Comparison of ENCODE assay signal across 1 cellular context in the genomic region with DNA sequence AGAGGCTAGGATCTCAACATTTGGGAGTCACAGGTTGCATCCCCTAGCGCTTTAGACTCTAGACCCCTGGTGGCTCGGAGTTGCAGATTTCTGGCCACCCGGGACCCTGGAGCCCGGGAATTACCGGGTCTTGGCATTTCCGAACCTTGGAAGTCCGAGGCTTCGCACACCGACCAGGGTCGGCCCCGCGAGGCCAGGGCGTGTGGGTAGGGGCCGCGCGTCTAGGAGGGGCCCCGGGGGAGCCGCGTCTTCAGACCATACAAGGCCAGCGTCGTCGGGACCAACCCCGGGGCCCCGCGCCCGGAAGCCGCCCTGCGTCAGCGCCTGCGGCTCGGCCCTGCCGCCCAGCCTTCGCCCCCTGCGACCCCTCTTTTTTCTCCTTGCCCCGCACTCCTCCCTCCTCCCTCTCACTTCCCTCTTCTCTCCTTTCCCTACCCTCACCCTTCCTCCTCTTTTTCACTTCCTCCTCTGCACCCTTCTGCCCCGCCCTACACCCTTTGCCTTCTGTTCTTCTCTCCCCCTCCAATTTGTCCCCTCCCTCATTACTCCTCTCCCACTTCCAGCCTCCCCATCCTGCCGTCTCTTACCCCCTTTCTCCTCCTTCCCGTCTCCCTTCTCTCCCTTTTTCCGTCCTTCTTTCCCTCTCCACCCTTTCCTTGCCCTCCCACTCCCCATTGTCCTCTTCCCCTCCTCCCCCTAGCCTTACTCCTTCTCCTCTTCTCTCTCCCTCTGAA.
TF ChIP-seq lines count a peak whose summit lies in the region.

No MANE protein-coding gene starts in this region.

TF ChIP-seq in A549, 52 proteins besides CTCF, POLR2A, EP300 and RAD21 (continued from another document):
- TF ChIP-seq CHD4 (IDR thresholded peaks at IDR 0.05; ENCODE audit: borderline replicate concordance) (no peak), EHMT2 (IDR thresholded peaks at IDR 0.05; ENCODE audit: low read depth) (no peak), FOXS1 (CRISPR knock-in tag; IDR thresholded peaks at IDR 0.05) (no peak; the same call in 1 of the 2 replicates), SMC3 (IDR thresholded peaks at IDR 0.05) (no peak), KDM5A (IDR thresholded peaks at IDR 0.05) (no peak), GATA3 (IDR thresholded peaks at IDR 0.05; ENCODE audit: borderline replicate concordance) (no peak), CBX2 (IDR thresholded peaks at IDR 0.05; ENCODE audit: borderline replicate concordance, low read depth) (no peak), HDAC2 (IDR thresholded peaks at IDR 0.05) (no peak), FOSL2 (IDR thresholded peaks at IDR 0.05) (no peak), FOSL2 (CRISPR knock-in tag; IDR thresholded peaks at IDR 0.05) (peak; percentile 42), JUN (IDR thresholded peaks at IDR 0.05) (peak in 1 of 2 experiments; percentile 7; a peak in 1 of 5 replicates), POLR2AphosphoS2 (conservative IDR thresholded peaks at IDR 0.05; ENCODE audit: low read length) (peak; percentile 50; the same call in 1 of the 2 replicates), CHD2 (IDR thresholded peaks at IDR 0.05; ENCODE audit: low read length, partially characterized antibody) (peak; percentile 61), NPAS2 (CRISPR knock-in tag; IDR thresholded peaks at IDR 0.05; ENCODE audit: borderline replicate concordance) (no peak), CBX8 (IDR thresholded peaks at IDR 0.05) (no peak), CEBPB (IDR thresholded peaks at IDR 0.05) (no peak), ZC3H11A (IDR thresholded peaks at IDR 0.05) (no peak), TFCP2L1 (CRISPR knock-in tag; IDR thresholded peaks at IDR 0.05) (peak; percentile 99), FOSB (CRISPR knock-in tag; IDR thresholded peaks at IDR 0.05) (peak; percentile 96), KDM1A (IDR thresholded peaks at IDR 0.05; ENCODE audit: low read depth) (no peak), RNF2 (IDR thresholded peaks at IDR 0.05; ENCODE audit: borderline replicate concordance, low read depth) (0 out of 2 replicates have a peak, but pooled peaks have one; percentile 57), ZSCAN20 (CRISPR knock-in tag; IDR thresholded peaks at IDR 0.05) (no peak), MYC (IDR thresholded peaks at IDR 0.05; ENCODE audit: borderline replicate concordance, low read length) (no peak; the same call in 1 of the 2 replicates), RARB (CRISPR knock-in tag; IDR thresholded peaks at IDR 0.05) (peak; percentile 85), HOXB5 (CRISPR knock-in tag; IDR thresholded peaks at IDR 0.05) (peak; percentile 87; the same call in 1 of the 2 replicates), RCOR1 (IDR thresholded peaks at IDR 0.05; ENCODE audit: low read depth, low read length) (no peak), HOXA7 (CRISPR knock-in tag; IDR thresholded peaks at IDR 0.05) (peak; percentile 98), NR3C1 (IDR thresholded peaks at IDR 0.05) (no peak), PHF8 (IDR thresholded peaks at IDR 0.05; ENCODE audit: borderline replicate concordance, low read depth) (no peak), RFX5 (IDR thresholded peaks at IDR 0.05) (0 out of 2 replicates have a peak, but pooled peaks have one; percentile 26), TP53 (CRISPR knock-in tag; IDR thresholded peaks at IDR 0.05) (peak; percentile 98), MAFK (IDR thresholded peaks at IDR 0.05; ENCODE audit: partially characterized antibody) (no peak), NFE2L2 (conservative IDR thresholded peaks at IDR 0.05; ENCODE audit: low read length) (no peak), MAZ (IDR thresholded peaks at IDR 0.05; ENCODE audit: borderline replicate concordance, low read depth, low read length) (no peak), ESRRA (IDR thresholded peaks at IDR 0.05; ENCODE audit: borderline replicate concordance, low read length) (no peak), JUNB (IDR thresholded peaks at IDR 0.05) (no peak), EHF (CRISPR knock-in tag; IDR thresholded peaks at IDR 0.05) (peak; percentile 88; the same call in 1 of the 2 replicates), ZFP36 (IDR thresholded peaks at IDR 0.05; ENCODE audit: borderline replicate concordance, partially characterized antibody) (no peak), BHLHE40 (IDR thresholded peaks at IDR 0.05; ENCODE audit: low read depth, low read length) (no peak), ZNF302 (CRISPR knock-in tag; IDR thresholded peaks at IDR 0.05) (no peak), HOXB13 (CRISPR knock-in tag; IDR thresholded peaks at IDR 0.05; ENCODE audit: low read depth) (peak; percentile 79; the same call in 1 of the 2 replicates), SREBF2 (IDR thresholded peaks at IDR 0.05) (no peak)
- TF ChIP-seq, protein P1, sequence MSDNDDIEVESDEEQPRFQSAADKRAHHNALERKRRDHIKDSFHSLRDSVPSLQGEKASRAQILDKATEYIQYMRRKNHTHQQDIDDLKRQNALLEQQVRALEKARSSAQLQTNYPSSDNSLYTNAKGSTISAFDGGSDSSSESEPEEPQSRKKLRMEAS (IDR thresholded peaks at IDR 0.05), result peak; percentile 50
- TF ChIP-seq, protein P2, sequence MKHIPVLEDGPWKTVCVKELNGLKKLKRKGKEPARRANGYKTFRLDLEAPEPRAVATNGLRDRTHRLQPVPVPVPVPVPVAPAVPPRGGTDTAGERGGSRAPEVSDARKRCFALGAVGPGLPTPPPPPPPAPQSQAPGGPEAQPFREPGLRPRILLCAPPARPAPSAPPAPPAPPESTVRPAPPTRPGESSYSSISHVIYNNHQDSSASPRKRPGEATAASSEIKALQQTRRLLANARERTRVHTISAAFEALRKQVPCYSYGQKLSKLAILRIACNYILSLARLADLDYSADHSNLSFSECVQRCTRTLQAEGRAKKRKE (CRISPR knock-in tag; IDR thresholded peaks at IDR 0.05; ENCODE audit: low read depth), result peak; percentile 64; the same call in 1 of the 2 replicates
- TF ChIP-seq, protein P3, sequence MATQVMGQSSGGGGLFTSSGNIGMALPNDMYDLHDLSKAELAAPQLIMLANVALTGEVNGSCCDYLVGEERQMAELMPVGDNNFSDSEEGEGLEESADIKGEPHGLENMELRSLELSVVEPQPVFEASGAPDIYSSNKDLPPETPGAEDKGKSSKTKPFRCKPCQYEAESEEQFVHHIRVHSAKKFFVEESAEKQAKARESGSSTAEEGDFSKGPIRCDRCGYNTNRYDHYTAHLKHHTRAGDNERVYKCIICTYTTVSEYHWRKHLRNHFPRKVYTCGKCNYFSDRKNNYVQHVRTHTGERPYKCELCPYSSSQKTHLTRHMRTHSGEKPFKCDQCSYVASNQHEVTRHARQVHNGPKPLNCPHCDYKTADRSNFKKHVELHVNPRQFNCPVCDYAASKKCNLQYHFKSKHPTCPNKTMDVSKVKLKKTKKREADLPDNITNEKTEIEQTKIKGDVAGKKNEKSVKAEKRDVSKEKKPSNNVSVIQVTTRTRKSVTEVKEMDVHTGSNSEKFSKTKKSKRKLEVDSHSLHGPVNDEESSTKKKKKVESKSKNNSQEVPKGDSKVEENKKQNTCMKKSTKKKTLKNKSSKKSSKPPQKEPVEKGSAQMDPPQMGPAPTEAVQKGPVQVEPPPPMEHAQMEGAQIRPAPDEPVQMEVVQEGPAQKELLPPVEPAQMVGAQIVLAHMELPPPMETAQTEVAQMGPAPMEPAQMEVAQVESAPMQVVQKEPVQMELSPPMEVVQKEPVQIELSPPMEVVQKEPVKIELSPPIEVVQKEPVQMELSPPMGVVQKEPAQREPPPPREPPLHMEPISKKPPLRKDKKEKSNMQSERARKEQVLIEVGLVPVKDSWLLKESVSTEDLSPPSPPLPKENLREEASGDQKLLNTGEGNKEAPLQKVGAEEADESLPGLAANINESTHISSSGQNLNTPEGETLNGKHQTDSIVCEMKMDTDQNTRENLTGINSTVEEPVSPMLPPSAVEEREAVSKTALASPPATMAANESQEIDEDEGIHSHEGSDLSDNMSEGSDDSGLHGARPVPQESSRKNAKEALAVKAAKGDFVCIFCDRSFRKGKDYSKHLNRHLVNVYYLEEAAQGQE (IDR thresholded peaks at IDR 0.05), result peak; percentile 35
- TF ChIP-seq, protein P4, sequence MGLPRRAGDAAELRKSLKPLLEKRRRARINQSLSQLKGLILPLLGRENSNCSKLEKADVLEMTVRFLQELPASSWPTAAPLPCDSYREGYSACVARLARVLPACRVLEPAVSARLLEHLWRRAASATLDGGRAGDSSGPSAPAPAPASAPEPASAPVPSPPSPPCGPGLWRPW (IDR thresholded peaks at IDR 0.05), result no peak
- TF ChIP-seq, protein P5, sequence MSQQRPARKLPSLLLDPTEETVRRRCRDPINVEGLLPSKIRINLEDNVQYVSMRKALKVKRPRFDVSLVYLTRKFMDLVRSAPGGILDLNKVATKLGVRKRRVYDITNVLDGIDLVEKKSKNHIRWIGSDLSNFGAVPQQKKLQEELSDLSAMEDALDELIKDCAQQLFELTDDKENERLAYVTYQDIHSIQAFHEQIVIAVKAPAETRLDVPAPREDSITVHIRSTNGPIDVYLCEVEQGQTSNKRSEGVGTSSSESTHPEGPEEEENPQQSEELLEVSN (IDR thresholded peaks at IDR 0.05; ENCODE audit: borderline replicate concordance, low read depth), result peak; percentile 67; the same call in 1 of the 2 replicates
- TF ChIP-seq, protein P6, sequence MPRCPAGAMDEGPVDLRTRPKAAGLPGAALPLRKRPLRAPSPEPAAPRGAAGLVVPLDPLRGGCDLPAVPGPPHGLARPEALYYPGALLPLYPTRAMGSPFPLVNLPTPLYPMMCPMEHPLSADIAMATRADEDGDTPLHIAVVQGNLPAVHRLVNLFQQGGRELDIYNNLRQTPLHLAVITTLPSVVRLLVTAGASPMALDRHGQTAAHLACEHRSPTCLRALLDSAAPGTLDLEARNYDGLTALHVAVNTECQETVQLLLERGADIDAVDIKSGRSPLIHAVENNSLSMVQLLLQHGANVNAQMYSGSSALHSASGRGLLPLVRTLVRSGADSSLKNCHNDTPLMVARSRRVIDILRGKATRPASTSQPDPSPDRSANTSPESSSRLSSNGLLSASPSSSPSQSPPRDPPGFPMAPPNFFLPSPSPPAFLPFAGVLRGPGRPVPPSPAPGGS (IDR thresholded peaks at IDR 0.05), result peak; percentile 56; the same call in 1 of the 3 replicates
- TF ChIP-seq, protein P7, sequence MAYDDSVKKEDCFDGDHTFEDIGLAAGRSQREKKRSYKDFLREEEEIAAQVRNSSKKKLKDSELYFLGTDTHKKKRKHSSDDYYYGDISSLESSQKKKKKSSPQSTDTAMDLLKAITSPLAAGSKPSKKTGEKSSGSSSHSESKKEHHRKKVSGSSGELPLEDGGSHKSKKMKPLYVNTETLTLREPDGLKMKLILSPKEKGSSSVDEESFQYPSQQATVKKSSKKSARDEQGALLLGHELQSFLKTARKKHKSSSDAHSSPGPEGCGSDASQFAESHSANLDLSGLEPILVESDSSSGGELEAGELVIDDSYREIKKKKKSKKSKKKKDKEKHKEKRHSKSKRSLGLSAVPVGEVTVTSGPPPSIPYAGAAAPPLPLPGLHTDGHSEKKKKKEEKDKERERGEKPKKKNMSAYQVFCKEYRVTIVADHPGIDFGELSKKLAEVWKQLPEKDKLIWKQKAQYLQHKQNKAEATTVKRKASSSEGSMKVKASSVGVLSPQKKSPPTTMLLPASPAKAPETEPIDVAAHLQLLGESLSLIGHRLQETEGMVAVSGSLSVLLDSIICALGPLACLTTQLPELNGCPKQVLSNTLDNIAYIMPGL (CRISPR knock-in tag; IDR thresholded peaks at IDR 0.05; ENCODE audit: borderline replicate concordance), result peak; percentile 88
- TF ChIP-seq, protein P8, sequence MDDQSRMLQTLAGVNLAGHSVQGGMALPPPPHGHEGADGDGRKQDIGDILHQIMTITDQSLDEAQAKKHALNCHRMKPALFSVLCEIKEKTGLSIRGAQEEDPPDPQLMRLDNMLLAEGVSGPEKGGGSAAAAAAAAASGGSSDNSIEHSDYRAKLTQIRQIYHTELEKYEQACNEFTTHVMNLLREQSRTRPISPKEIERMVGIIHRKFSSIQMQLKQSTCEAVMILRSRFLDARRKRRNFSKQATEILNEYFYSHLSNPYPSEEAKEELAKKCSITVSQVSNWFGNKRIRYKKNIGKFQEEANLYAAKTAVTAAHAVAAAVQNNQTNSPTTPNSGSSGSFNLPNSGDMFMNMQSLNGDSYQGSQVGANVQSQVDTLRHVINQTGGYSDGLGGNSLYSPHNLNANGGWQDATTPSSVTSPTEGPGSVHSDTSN (IDR thresholded peaks at IDR 0.05), result 0 out of 2 replicates have a peak, but pooled peaks have one; percentile 32
- TF ChIP-seq, protein P9, sequence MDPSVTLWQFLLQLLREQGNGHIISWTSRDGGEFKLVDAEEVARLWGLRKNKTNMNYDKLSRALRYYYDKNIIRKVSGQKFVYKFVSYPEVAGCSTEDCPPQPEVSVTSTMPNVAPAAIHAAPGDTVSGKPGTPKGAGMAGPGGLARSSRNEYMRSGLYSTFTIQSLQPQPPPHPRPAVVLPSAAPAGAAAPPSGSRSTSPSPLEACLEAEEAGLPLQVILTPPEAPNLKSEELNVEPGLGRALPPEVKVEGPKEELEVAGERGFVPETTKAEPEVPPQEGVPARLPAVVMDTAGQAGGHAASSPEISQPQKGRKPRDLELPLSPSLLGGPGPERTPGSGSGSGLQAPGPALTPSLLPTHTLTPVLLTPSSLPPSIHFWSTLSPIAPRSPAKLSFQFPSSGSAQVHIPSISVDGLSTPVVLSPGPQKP (IDR thresholded peaks at IDR 0.05; ENCODE audit: low read depth, low read length), result peak; percentile 66; the same call in 1 of the 2 replicates
- TF ChIP-seq, protein P10, sequence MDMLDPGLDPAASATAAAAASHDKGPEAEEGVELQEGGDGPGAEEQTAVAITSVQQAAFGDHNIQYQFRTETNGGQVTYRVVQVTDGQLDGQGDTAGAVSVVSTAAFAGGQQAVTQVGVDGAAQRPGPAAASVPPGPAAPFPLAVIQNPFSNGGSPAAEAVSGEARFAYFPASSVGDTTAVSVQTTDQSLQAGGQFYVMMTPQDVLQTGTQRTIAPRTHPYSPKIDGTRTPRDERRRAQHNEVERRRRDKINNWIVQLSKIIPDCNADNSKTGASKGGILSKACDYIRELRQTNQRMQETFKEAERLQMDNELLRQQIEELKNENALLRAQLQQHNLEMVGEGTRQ (IDR thresholded peaks at IDR 0.05), result no peak
